Comparison of ENCODE assay signal across 20 cellular contexts in the genomic region with DNA sequence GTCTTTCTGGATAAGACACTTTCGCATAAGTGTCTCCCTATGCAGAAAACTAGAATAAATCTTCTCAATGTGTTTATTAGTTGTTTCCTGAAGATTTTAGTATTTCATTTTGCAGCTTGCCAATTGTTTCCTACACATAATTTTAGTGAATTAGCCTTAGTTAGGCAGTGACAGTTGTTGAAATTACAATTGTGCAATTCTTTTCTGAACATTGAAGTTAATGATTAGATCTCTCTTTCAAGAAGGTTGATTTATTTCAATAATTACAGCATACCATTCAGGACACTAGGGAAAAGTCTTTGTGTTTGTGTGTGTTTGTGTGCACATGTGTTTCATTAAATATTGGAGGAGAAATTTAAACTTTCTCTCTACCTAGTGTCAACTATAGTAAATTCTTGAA.
DNase-seq lines count a peak whose midpoint lies in the region; FAIRE-seq and TF ChIP-seq lines count a peak whose summit lies in the region.
"Had no signal": no experiment of that assay in that cellular context is flagged by ENCODE, and none has a peak within 500 bp of the region (broad histone marks: within the 10 kb centered on the region; RNA-seq: fewer than 3 reads in every experiment).

No MANE protein-coding gene starts in this region.

- peaks cover 0 to 11% of the 10 kb centered on the region in 2 donors for H3K4me1 ChIP-seq in breast epithelium
- H3K4me1 ChIP-seq in mammary epithelial cell (ENCODE audit: insufficient read depth, low read length), result peaks cover 8% of the 10 kb centered on the region
- H3K4me1 ChIP-seq in mesenchymal stem cell (ENCODE audit: control insufficient read depth, insufficient read depth, low read depth, low read length), result peaks cover 6% of the 10 kb centered on the region
- H3K4me1 ChIP-seq: BLaER1, Caco-2 had no signal

- H3K79me1 ChIP-seq in mesenchymal stem cell (replicated peaks; ENCODE audit: low read length, poor library complexity, severe bottlenecking), result no peaks in the 10 kb centered on the region

- H2BK12ac ChIP-seq in mesenchymal stem cell (ENCODE audit: low read length in 2 of 2), result no peak overlapping the region

- H3K27ac ChIP-seq in breast epithelium (peak overlapping the region; percentile 38 to 60), mammary epithelial cell (ENCODE audit: insufficient read depth, low read depth, low read length) (no peak overlapping the region), mesenchymal stem cell (ENCODE audit: low read length, poor library complexity, severe bottlenecking) (peak overlapping the region; percentile 4)
- H3K27ac ChIP-seq: 22Rv1, BLaER1, C4-2B had no signal

- H2BK15ac ChIP-seq in mesenchymal stem cell (ENCODE audit: low read depth, poor library complexity, severe bottlenecking), result no peak overlapping the region

- peaks cover 6 to 14% of the 10 kb centered on the region in 2 donors for H3K9me3 ChIP-seq in breast epithelium
- no peaks in the 10 kb centered on the region for H3K9me3 ChIP-seq in mammary epithelial cell (replicated peaks; ENCODE audit: insufficient read depth, low read length)
- H3K9me3 ChIP-seq in mesenchymal stem cell (ENCODE audit: control insufficient read depth, low read length), result peaks cover 15% of the 10 kb centered on the region
- H3K9me3 ChIP-seq: Caco-2 had no signal

- intact Hi-C loops in breast epithelium (cut with DNase I; ENCODE audit: low total_unique reads) (no loop called here), mammary epithelial cell (cut with micrococcal nuclease) (no loop called here)

- in situ Hi-C loops in mammary epithelial cell (cut with MboI; ENCODE audit: low sequenced_read_pairs in 2 of 2), result no loop called here

- H2AFZ ChIP-seq in mammary epithelial cell (ENCODE audit: low read depth, low read length) (no peak overlapping the region), mesenchymal stem cell (ENCODE audit: low read depth, low read length) (no peak overlapping the region)

- no peak overlapping the region for H3K4ac ChIP-seq in mesenchymal stem cell (ENCODE audit: low read depth in 1 of 2, low read length in 2 of 2)

- no peak overlapping the region for H2BK5ac ChIP-seq in mesenchymal stem cell (ENCODE audit: low read depth, low read length, poor library complexity, severe bottlenecking)

- H3K4me3 ChIP-seq in breast epithelium, result no peak overlapping the region
- H3K4me3 ChIP-seq in mammary epithelial cell (replicated peaks in 1 of 3; ENCODE audit: insufficient read depth in 1 of 3, low read depth in 2 of 3, low read length in 3 of 3), result no peak overlapping the region
- H3K4me3 ChIP-seq in mesenchymal stem cell (ENCODE audit: insufficient read depth in 1 of 2, low read depth in 1 of 2, low read length in 2 of 2), result no peak overlapping the region
- H3K4me3 ChIP-seq: BLaER1 had no signal

- no peak for FAIRE-seq in frontal cortex (lab: Jason Lieb, UNC)
- FAIRE-seq: G401.6, GM12892, H54 had no signal

- H3K4me2 ChIP-seq in mammary epithelial cell (ENCODE audit: insufficient read depth, low read depth, low read length) (no peak overlapping the region), mesenchymal stem cell (ENCODE audit: low read length, poor library complexity, severe bottlenecking) (no peak overlapping the region)
- H3K4me2 ChIP-seq: BLaER1 had no signal

- H4K8ac ChIP-seq in mesenchymal stem cell (ENCODE audit: low read length), result no peak overlapping the region

- no peaks in the 10 kb centered on the region for H3K79me2 ChIP-seq in mammary epithelial cell (ENCODE audit: insufficient read depth, low read length)

- no peak for TF ChIP-seq CTCF in breast epithelium (IDR thresholded peaks at IDR 0.05)
- no peak for TF ChIP-seq CTCF in mammary epithelial cell (conservative IDR thresholded peaks at IDR 0.05 in 1 of 2, IDR thresholded peaks at IDR 0.05 in 1 of 2; ENCODE audit: extremely low read depth in 1 of 2, insufficient read depth in 1 of 2, low read depth in 1 of 2, low read length in 2 of 2)

- WGBS in mammary epithelial cell (ENCODE audit: low coverage, missing lambda C conversion rate), result 100% methylated on average over 1 of the region's 1 CpG
- no CpG with 5 or more reads among the region's 1 CpG for WGBS in mesenchymal stem cell

- H3K27me3 ChIP-seq in breast epithelium (no peaks in the 10 kb centered on the region), mammary epithelial cell (ENCODE audit: insufficient read depth, low read length) (no peaks in the 10 kb centered on the region), mesenchymal stem cell (ENCODE audit: control insufficient read depth in 1 of 2, insufficient read depth in 1 of 2, low read length in 2 of 2) (peaks cover 0 to under 1% of the 10 kb centered on the region in 2 experiments)
- H3K27me3 ChIP-seq: BLaER1 had no signal

- BruUV-seq in mammary epithelial cell (replicated peaks; lab: Mats Ljungman, UMichigan), result no TSS peak

- no peaks in the 10 kb centered on the region for H4K20me1 ChIP-seq in mammary epithelial cell (ENCODE audit: insufficient read depth, low read length)
- H4K20me1 ChIP-seq: BLaER1 had no signal

- H3K9ac ChIP-seq in mammary epithelial cell (ENCODE audit: insufficient read depth, low read length), result no peak overlapping the region
- H3K9ac ChIP-seq in mesenchymal stem cell (ENCODE audit: low read length), result no peak overlapping the region
- H3K9ac ChIP-seq: BLaER1 had no signal

- no peak for TF ChIP-seq POLR2A in breast epithelium (IDR thresholded peaks at IDR 0.05)

- H3K36me3 ChIP-seq in breast epithelium, result no peaks in the 10 kb centered on the region
- no peaks in the 10 kb centered on the region for H3K36me3 ChIP-seq in mammary epithelial cell (ENCODE audit: insufficient read depth, low read length)
- H3K36me3 ChIP-seq in mesenchymal stem cell (ENCODE audit: control insufficient read depth in 1 of 2, insufficient read depth in 2 of 2, low read depth in 1 of 2, low read length in 2 of 2), result no peaks in the 10 kb centered on the region
- H3K36me3 ChIP-seq: BLaER1 had no signal

- H4K91ac ChIP-seq in mesenchymal stem cell (ENCODE audit: low read length), result no peak overlapping the region

- dilution Hi-C loops in mammary epithelial cell (cut with HindIII; ENCODE audit: low sequenced_read_pairs), result no loop called here

- H3K18ac ChIP-seq in mesenchymal stem cell (ENCODE audit: low read depth in 1 of 2, low read length in 2 of 2), result no peak overlapping the region

- H3K23ac ChIP-seq in mesenchymal stem cell (ENCODE audit: low read length in 2 of 2), result no peak overlapping the region

- CTCF ChIA-PET in mammary epithelial cell (lab: Charles Lee; ENCODE audit: low non-redundant PET), result no interaction called here

- no peak overlapping the region for H2AK5ac ChIP-seq in mesenchymal stem cell (ENCODE audit: low read length, severe bottlenecking)

- no peak overlapping the region for H3K14ac ChIP-seq in mesenchymal stem cell (ENCODE audit: low read length in 2 of 2)

- H2BK120ac ChIP-seq in mesenchymal stem cell (ENCODE audit: low read depth, low read length), result no peak overlapping the region

- DNase-seq in breast epithelium (ENCODE audit: low spot score in 2 of 2), result no peak
- DNase-seq in mammary epithelial cell, result no peak
- DNase-seq in mesenchymal stem cell, result no peak
- peak; percentile 87 for DNase-seq in renal cortical epithelial cell (ENCODE audit: low read depth)
- no peak for DNase-seq in KG1 (lab: John Stamatoyannopoulos, UW)
- DNase-seq in frontal cortex (ENCODE audit: low spot score in 2 of 2), result no peak
- DNase-seq in globus pallidus (ENCODE audit: low spot score), result no peak
- DNase-seq: Caco-2; CD4-positive, CD25-positive, alpha-beta regulatory T cell; CD8-positive, alpha-beta T cell; DMS153; DND-41; GOT3; HCEC 1CT had no signal
